In genomic region chr19:30665449-30665848, GRCh38 we compare ENCODE assay signal across 12 cellular contexts.
DNase-seq lines count a peak whose midpoint lies in the region; ATAC-seq and TF ChIP-seq lines count a peak whose summit lies in the region.
"Had no signal": no experiment of that assay in that cellular context is flagged by ENCODE, and none has a peak within 500 bp of the region (broad histone marks: within the 10 kb centered on the region; RNA-seq: fewer than 3 reads in every experiment).

No MANE protein-coding gene starts in this region.

- no peaks in the 10 kb centered on the region for H3K9me3 ChIP-seq in WERI-Rb-1 (ENCODE audit: severe bottlenecking)
- H3K9me3 ChIP-seq: Caco-2 had no signal

- H3K27me3 ChIP-seq in WERI-Rb-1 (ENCODE audit: insufficient read depth, low read depth, severe bottlenecking), result no peaks in the 10 kb centered on the region

- no peak for DNase-seq in WERI-Rb-1
- DNase-seq in cerebellum (ENCODE audit: low spot score), result peak; percentile 53
- peak; percentile 41 for DNase-seq in mesenteric fat pad (ENCODE audit: low spot score)
- peak; percentile 36 for DNase-seq in ureter (ENCODE audit: low spot score)
- DNase-seq in globus pallidus (ENCODE audit: low spot score), result no peak
- no peak for DNase-seq in mucosa of gallbladder (ENCODE audit: low spot score)
- DNase-seq: Caco-2; CD8-positive, alpha-beta memory T cell; DND-41; GF-D8 had no signal

- ATAC-seq in GM21786 (IDR thresholded peaks at IDR 0.05; ENCODE audit: unreplicated experiment), result no peak

- H3K4me3 ChIP-seq in WERI-Rb-1 (ENCODE audit: low read depth, low read length), result no peak overlapping the region

- H3K27ac ChIP-seq in WERI-Rb-1, result peak overlapping the region; percentile 18; the same call in 1 of the 2 replicates
- H3K27ac ChIP-seq: HL-60 had no signal

- no peaks in the 10 kb centered on the region for H3K36me3 ChIP-seq in WERI-Rb-1

- no peak for TF ChIP-seq CTCF in WERI-Rb-1 (IDR thresholded peaks at IDR 0.05; ENCODE audit: low read depth, low read length)

Comparison
In these comparisons a context has a peak if more than half of its experiments do, and no peak if none do; other contexts are left out.
1. DNase-seq: peak in cerebellum (single experiment), mesenteric fat pad (single experiment) and ureter (single experiment); none in WERI-Rb-1 (single experiment), globus pallidus (single experiment) and mucosa of gallbladder (single experiment).